In the genomic region with DNA sequence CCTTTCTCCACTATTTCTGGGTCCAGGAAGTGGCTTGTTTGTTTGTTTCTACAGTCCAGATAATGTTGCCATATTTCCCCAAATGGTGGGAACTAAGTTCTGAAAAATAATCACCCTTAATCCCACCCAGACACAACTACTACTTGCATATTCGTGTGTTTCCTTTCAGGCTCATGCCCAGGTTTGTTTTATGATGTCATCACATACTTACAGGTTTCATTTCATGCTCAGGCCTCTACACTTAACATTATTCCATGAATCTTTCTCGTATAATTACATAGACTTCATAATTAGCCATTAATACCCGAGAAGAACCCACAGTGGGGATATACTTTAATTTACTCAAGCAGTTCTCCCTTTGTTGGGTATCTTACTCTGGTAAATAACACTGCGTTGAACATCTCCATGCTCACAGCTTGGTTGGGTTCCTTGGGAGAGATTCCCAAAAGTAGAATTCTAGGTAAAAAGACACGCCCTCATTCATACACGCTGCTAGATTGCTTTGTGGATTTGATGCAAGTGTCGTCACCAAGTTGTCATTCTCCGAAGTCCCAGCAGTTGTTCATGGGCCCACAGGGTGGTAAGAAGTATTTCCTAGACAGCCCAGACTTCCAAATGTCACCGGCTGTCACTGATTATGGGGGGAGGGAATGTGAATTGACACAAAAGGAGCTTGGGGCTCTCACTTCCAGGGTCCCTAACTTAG, we compare ENCODE assay signal across 1 cellular context.
TF ChIP-seq lines count a peak whose summit lies in the region.

No MANE protein-coding gene starts in this region.

TF ChIP-seq in endothelial cell of umbilical vein, 7 proteins besides CTCF, POLR2A, EP300 and RAD21:
- TF ChIP-seq MYC (IDR thresholded peaks at IDR 0.05; ENCODE audit: low read depth, low read length), result no peak
- TF ChIP-seq, protein P1, sequence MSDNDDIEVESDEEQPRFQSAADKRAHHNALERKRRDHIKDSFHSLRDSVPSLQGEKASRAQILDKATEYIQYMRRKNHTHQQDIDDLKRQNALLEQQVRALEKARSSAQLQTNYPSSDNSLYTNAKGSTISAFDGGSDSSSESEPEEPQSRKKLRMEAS (IDR thresholded peaks at IDR 0.05; ENCODE audit: insufficient read depth, insufficient read length), result no peak
- TF ChIP-seq GATA2 (IDR thresholded peaks at IDR 0.05; ENCODE audit: insufficient read depth, insufficient read length, low read depth, low read length), result no peak
- TF ChIP-seq POLR2AphosphoS5 (IDR thresholded peaks at IDR 0.05; ENCODE audit: insufficient read depth, low read depth, low read length), result no peak
- TF ChIP-seq FOS (IDR thresholded peaks at IDR 0.05; ENCODE audit: borderline replicate concordance, insufficient read depth, low read length), result no peak
- TF ChIP-seq EZH2 (IDR thresholded peaks at IDR 0.05; ENCODE audit: borderline replicate concordance, low read depth, low read length, severe bottlenecking), result no peak
TF ChIP-seq in endothelial cell of umbilical vein: peak in this region for 0.
